ENCODE assay signal across 23 cellular contexts in the genomic region with DNA sequence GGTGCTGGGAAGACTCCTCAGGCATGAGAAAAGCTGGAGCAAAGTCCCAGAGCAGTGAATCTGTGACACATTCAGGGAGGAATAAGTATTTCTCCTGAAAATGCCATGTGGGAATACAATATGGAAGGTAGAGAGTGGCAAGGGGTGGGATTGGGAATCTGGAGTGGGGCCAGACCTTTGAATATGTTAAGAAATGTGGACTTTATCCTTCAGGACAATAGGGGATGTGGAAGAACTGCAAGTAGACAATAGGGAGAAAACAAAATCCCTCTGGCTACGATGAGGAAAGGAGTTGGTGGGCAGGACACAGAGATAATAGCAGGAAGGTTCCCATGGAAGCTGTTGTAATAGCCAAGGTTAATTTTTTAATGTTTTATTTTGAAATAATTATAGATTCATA.
A peak's percentile ranks its signal among the peaks of the same experiment; 100 is the strongest.
DNase-seq lines count a peak whose midpoint lies in the region; ATAC-seq, FAIRE-seq and TF ChIP-seq lines count a peak whose summit lies in the region.
"Had no signal": no experiment of that assay in that cellular context is flagged by ENCODE, and none has a peak within 500 bp of the region (broad histone marks: within the 10 kb centered on the region; RNA-seq: fewer than 3 reads in every experiment).

No MANE protein-coding gene starts in this region.

- intact Hi-C loops in HepG2 (cut with micrococcal nuclease; ENCODE audit: unreplicated experiment) (no loop called here), right lobe of liver (cut with DNase I) (no loop called here)

- DNase-seq in HepG2 (ENCODE audit: low spot score), result peak; percentile 43
- DNase-seq in right lobe of liver, result no peak
- peak; percentile 40 for DNase-seq in dermis blood vessel endothelial cell
- peak; percentile 15 for DNase-seq in neural progenitor cell (ENCODE audit: low spot score)
- no peak for DNase-seq in A172 (ENCODE audit: low spot score)
- DNase-seq in HuH-7 (ENCODE audit: low spot score), result no peak
- no peak for DNase-seq in GM03348 (ENCODE audit: low spot score)
- DNase-seq: 8988T; ACHN; BE2C; C1 segment of cervical spinal cord; CD4-positive, CD25-positive, alpha-beta regulatory T cell; CD8-positive, alpha-beta memory T cell; COR-L47; HFFc6 had no signal

- no peak for TF ChIP-seq RAD21 in HepG2 (CRISPR knock-in tag; IDR thresholded peaks at IDR 0.05)

- TF ChIP-seq EP300 in HepG2 (IDR thresholded peaks at IDR 0.05; ENCODE audit: low read depth in 2 of 2, low read length in 2 of 2) (no peak), HepG2 (CRISPR knock-in tag; IDR thresholded peaks at IDR 0.05; ENCODE audit: borderline replicate concordance) (no peak)

- H3K4me3 Mint-ChIP-seq in neural progenitor cell, result no peak overlapping the region
- H3K4me3 Mint-ChIP-seq: CD4-positive, CD25-positive, alpha-beta regulatory T cell; CD8-positive, alpha-beta memory T cell; GM23338; HFFc6 had no signal

- H3K79me2 ChIP-seq in HepG2 (ENCODE audit: insufficient read depth, low read length) (no peaks in the 10 kb centered on the region), neural progenitor cell (ENCODE audit: low read depth) (no peaks in the 10 kb centered on the region)

- H4K20me1 ChIP-seq in HepG2 (ENCODE audit: insufficient read depth, low read length), result no peaks in the 10 kb centered on the region
- H4K20me1 ChIP-seq in neural progenitor cell (ENCODE audit: low read depth), result no peaks in the 10 kb centered on the region

- CTCF ChIA-PET in HepG2 (lab: Yijun Ruan, JAX; ENCODE audit: low intra/inter-chr PET ratio, low total read pairs), result no interaction called here

- TF ChIP-seq CTCF in HepG2 (CRISPR knock-in tag; IDR thresholded peaks at IDR 0.05) (no peak), right lobe of liver (IDR thresholded peaks at IDR 0.05) (no peak), neural progenitor cell (IDR thresholded peaks at IDR 0.05) (no peak)

- in situ Hi-C loops in HepG2 (cut with HindIII; ENCODE audit: extremely low pct_ligation_motif_present, low pct_unique_long_range_greater_than_20kb), result no loop called here

- no peak for ATAC-seq in HepG2
- no peak for ATAC-seq in right lobe of liver
- ATAC-seq: GM23338, HCT116 had no signal

- H3K27me3 ChIP-seq in HepG2 (ENCODE audit: control insufficient read depth in 1 of 2, insufficient read depth in 2 of 2, low read length in 2 of 2), result no peaks in the 10 kb centered on the region
- no peaks in the 10 kb centered on the region for H3K27me3 ChIP-seq in right lobe of liver
- H3K27me3 ChIP-seq in neural progenitor cell, result no peaks in the 10 kb centered on the region
- H3K27me3 ChIP-seq: BE2C had no signal

- H3K27me3 Mint-ChIP-seq in neural progenitor cell (ENCODE audit: insufficient read depth, low read depth), result no peaks in the 10 kb centered on the region
- H3K27me3 Mint-ChIP-seq: CD4-positive, CD25-positive, alpha-beta regulatory T cell had no signal

- POLR2A ChIA-PET in HepG2 (lab: Yijun Ruan, JAX), result interaction anchor here (0.9 kb wide), 1 partner anchor 305 kb away, joined by 3 read pairs; the partner anchor contains the start of gene TGFBR2

- H3K4me3 ChIP-seq in HepG2 (replicated peaks in 1 of 3; ENCODE audit: insufficient read depth in 1 of 3, low read depth in 2 of 3, low read length in 3 of 3), result no peak overlapping the region
- H3K4me3 ChIP-seq in right lobe of liver, result no peak overlapping the region
- no peak overlapping the region for H3K4me3 ChIP-seq in neural progenitor cell
- H3K4me3 ChIP-seq: GM23338 had no signal

- no peaks in the 10 kb centered on the region for H3K36me3 Mint-ChIP-seq in neural progenitor cell
- H3K36me3 Mint-ChIP-seq: CD4-positive, CD25-positive, alpha-beta regulatory T cell had no signal

- no TSS peak for BruUV-seq in HepG2 (replicated peaks; lab: Mats Ljungman, UMichigan)

- no peaks in the 10 kb centered on the region for H3K36me3 ChIP-seq in HepG2 (replicated peaks in 1 of 2; ENCODE audit: control insufficient read depth in 1 of 2, insufficient read depth in 2 of 2, low read length in 2 of 2)
- no peaks in the 10 kb centered on the region for H3K36me3 ChIP-seq in right lobe of liver
- no peaks in the 10 kb centered on the region for H3K36me3 ChIP-seq in neural progenitor cell
- H3K36me3 ChIP-seq: BE2C had no signal

- H3K9ac ChIP-seq in HepG2 (ENCODE audit: insufficient read depth, low read depth, low read length) (no peak overlapping the region), neural progenitor cell (no peak overlapping the region)

- H2AFZ ChIP-seq in HepG2 (ENCODE audit: low read length) (no peak overlapping the region), neural progenitor cell (replicated peaks) (peak overlapping the region; percentile 30)
- H2AFZ ChIP-seq: GM23338 had no signal

- TF ChIP-seq POLR2A in HepG2 (IDR thresholded peaks at IDR 0.05; ENCODE audit: insufficient read depth in 1 of 2, low read depth in 2 of 2, low read length in 2 of 2), result no peak
- no peak for TF ChIP-seq POLR2A in right lobe of liver (IDR thresholded peaks at IDR 0.05)

- no peaks in the 10 kb centered on the region for H3F3A ChIP-seq in neural progenitor cell (ENCODE audit: low read depth)

- no peak for FAIRE-seq in HepG2 (lab: Jason Lieb, UNC)
- FAIRE-seq: D721Med, G401.6, GM12892, GM18507, H54 had no signal

- no peak overlapping the region for H3K27ac Mint-ChIP-seq in neural progenitor cell
- H3K27ac Mint-ChIP-seq: CD4-positive, CD25-positive, alpha-beta regulatory T cell; CD8-positive, alpha-beta memory T cell; GM23338; HFFc6 had no signal

- H3K4me1 ChIP-seq in HepG2 (ENCODE audit: insufficient read depth, low read length), result peaks cover 35% of the 10 kb centered on the region
- no peaks in the 10 kb centered on the region for H3K4me1 ChIP-seq in right lobe of liver
- peaks cover 7% of the 10 kb centered on the region for H3K4me1 ChIP-seq in neural progenitor cell
- H3K4me1 ChIP-seq: BE2C had no signal

- no peaks in the 10 kb centered on the region for H3K4me1 Mint-ChIP-seq in neural progenitor cell
- H3K4me1 Mint-ChIP-seq: CD8-positive, alpha-beta memory T cell had no signal

- H3K4me2 ChIP-seq in HepG2 (ENCODE audit: low read depth, low read length) (no peak overlapping the region), neural progenitor cell (no peak overlapping the region)
- H3K4me2 ChIP-seq: GM23338 had no signal

- peaks cover 4% of the 10 kb centered on the region for H3K9me3 Mint-ChIP-seq in neural progenitor cell

- 52% methylated on average over 1 of the region's 1 CpG for WGBS in HepG2 (ENCODE audit: low lambda C conversion rate)
- WGBS in right lobe of liver (ENCODE audit: insufficient coverage, low coverage, low lambda C conversion rate, missing lambda C conversion rate), result 64% methylated on average over 1 of the region's 1 CpG

- H3K9me3 ChIP-seq in HepG2 (ENCODE audit: low read length) (peaks cover 8% of the 10 kb centered on the region; the same call in 1 of the 2 replicates), right lobe of liver (no peaks in the 10 kb centered on the region), neural progenitor cell (ENCODE audit: low read depth) (peaks cover 10% of the 10 kb centered on the region)
- H3K9me3 ChIP-seq: BE2C had no signal

- H3K27ac ChIP-seq in HepG2 (ENCODE audit: extremely low read length, insufficient read depth, low read length) (no peak overlapping the region), right lobe of liver (no peak overlapping the region), neural progenitor cell (no peak overlapping the region)
- H3K27ac ChIP-seq: HL-60 had no signal

TF ChIP-seq in HepG2, 621 proteins besides CTCF, POLR2A, EP300 and RAD21 (continues in another document):
- TF ChIP-seq SOX6 (IDR thresholded peaks at IDR 0.05) (no peak), SOX6 (CRISPR knock-in tag; IDR thresholded peaks at IDR 0.05) (peak; percentile 82), ZNF788 (CRISPR knock-in tag; IDR thresholded peaks at IDR 0.05; ENCODE audit: borderline replicate concordance) (no peak), ZFP1 (CRISPR knock-in tag; IDR thresholded peaks at IDR 0.05) (no peak), ZBTB8A (CRISPR knock-in tag; IDR thresholded peaks at IDR 0.05; ENCODE audit: borderline replicate concordance, low read depth) (no peak), SOX5 (CRISPR knock-in tag; IDR thresholded peaks at IDR 0.05; ENCODE audit: borderline replicate concordance) (peak; percentile 88), HNF4A (CRISPR knock-in tag; IDR thresholded peaks at IDR 0.05) (peak; percentile 41), ZNF331 (CRISPR knock-in tag; IDR thresholded peaks at IDR 0.05) (no peak), POGZ (CRISPR knock-in tag; IDR thresholded peaks at IDR 0.05) (0 out of 2 replicates have a peak, but pooled peaks have one; percentile 39), RORA (CRISPR knock-in tag; IDR thresholded peaks at IDR 0.05) (no peak), ZNF839 (CRISPR knock-in tag; IDR thresholded peaks at IDR 0.05; ENCODE audit: borderline replicate concordance) (no peak), KDM6A (CRISPR knock-in tag; IDR thresholded peaks at IDR 0.05; ENCODE audit: low read depth) (no peak)
- TF ChIP-seq, protein P1, sequence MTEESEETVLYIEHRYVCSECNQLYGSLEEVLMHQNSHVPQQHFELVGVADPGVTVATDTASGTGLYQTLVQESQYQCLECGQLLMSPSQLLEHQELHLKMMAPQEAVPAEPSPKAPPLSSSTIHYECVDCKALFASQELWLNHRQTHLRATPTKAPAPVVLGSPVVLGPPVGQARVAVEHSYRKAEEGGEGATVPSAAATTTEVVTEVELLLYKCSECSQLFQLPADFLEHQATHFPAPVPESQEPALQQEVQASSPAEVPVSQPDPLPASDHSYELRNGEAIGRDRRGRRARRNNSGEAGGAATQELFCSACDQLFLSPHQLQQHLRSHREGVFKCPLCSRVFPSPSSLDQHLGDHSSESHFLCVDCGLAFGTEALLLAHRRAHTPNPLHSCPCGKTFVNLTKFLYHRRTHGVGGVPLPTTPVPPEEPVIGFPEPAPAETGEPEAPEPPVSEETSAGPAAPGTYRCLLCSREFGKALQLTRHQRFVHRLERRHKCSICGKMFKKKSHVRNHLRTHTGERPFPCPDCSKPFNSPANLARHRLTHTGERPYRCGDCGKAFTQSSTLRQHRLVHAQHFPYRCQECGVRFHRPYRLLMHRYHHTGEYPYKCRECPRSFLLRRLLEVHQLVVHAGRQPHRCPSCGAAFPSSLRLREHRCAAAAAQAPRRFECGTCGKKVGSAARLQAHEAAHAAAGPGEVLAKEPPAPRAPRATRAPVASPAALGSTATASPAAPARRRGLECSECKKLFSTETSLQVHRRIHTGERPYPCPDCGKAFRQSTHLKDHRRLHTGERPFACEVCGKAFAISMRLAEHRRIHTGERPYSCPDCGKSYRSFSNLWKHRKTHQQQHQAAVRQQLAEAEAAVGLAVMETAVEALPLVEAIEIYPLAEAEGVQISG (CRISPR knock-in tag; IDR thresholded peaks at IDR 0.05), result no peak

Comparison
In these comparisons a context has a peak if more than half of its experiments do, and no peak if none do; other contexts are left out.
1. DNase-seq: peak in HepG2 (single experiment), dermis blood vessel endothelial cell (single experiment) and neural progenitor cell (single experiment); none in right lobe of liver (0 of 3), A172 (single experiment), HuH-7 (single experiment) and GM03348 (single experiment).